In the genomic region with DNA sequence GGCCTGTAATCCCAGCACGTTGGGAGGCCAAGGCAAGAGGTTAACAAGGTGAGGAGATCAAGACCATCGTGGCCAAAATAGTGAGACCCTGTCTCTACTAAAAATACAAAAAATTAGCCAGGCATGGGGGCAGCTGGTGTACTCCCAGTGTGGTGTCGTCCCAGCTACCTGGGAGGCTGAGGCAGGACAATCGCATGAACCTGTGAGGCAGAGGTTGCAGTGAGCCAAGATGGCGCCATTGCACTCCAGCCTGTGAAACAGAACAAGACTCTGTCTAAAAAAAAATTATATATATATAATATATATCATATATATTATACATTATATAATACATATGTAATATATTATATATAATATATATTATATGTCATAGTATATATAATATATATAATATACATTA, we compare ENCODE assay signal across 1 cellular context.
TF ChIP-seq lines count a peak whose summit lies in the region.

No MANE protein-coding gene starts in this region.

TF ChIP-seq in GM23338, 12 proteins besides CTCF, POLR2A, EP300 and RAD21 (continued from another document):
- TF ChIP-seq ETS1 (IDR thresholded peaks at IDR 0.05), result no peak
- TF ChIP-seq, protein P1, sequence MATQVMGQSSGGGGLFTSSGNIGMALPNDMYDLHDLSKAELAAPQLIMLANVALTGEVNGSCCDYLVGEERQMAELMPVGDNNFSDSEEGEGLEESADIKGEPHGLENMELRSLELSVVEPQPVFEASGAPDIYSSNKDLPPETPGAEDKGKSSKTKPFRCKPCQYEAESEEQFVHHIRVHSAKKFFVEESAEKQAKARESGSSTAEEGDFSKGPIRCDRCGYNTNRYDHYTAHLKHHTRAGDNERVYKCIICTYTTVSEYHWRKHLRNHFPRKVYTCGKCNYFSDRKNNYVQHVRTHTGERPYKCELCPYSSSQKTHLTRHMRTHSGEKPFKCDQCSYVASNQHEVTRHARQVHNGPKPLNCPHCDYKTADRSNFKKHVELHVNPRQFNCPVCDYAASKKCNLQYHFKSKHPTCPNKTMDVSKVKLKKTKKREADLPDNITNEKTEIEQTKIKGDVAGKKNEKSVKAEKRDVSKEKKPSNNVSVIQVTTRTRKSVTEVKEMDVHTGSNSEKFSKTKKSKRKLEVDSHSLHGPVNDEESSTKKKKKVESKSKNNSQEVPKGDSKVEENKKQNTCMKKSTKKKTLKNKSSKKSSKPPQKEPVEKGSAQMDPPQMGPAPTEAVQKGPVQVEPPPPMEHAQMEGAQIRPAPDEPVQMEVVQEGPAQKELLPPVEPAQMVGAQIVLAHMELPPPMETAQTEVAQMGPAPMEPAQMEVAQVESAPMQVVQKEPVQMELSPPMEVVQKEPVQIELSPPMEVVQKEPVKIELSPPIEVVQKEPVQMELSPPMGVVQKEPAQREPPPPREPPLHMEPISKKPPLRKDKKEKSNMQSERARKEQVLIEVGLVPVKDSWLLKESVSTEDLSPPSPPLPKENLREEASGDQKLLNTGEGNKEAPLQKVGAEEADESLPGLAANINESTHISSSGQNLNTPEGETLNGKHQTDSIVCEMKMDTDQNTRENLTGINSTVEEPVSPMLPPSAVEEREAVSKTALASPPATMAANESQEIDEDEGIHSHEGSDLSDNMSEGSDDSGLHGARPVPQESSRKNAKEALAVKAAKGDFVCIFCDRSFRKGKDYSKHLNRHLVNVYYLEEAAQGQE (IDR thresholded peaks at IDR 0.05; ENCODE audit: unreplicated experiment), result no peak
- no peak for TF ChIP-seq NANOG (IDR thresholded peaks at IDR 0.05; ENCODE audit: borderline replicate concordance)
TF ChIP-seq in GM23338: peak in this region for 0.
